8 cellular contexts compared by ENCODE assay signal in genomic region chr22:29269731-29270474, GRCh38. TPM values are rescaled to one million over a fixed set of nuclear protein-coding genes. Genes with fewer than 3 reads are reported as not detected.
DNase-seq lines count a peak whose midpoint lies in the region; ATAC-seq, FAIRE-seq and TF ChIP-seq lines count a peak whose summit lies in the region.

No MANE protein-coding gene starts in this region.

- no TSS peak for BruUV-seq in K562 (replicated peaks; lab: Mats Ljungman, UMichigan)

- no peak for ATAC-seq in K562
- no peak for ATAC-seq in GM18858 (IDR thresholded peaks at IDR 0.05; ENCODE audit: unreplicated experiment)

- no peak for TF ChIP-seq EP300 in K562 (IDR thresholded peaks at IDR 0.05; ENCODE audit: low read length)

- CTCF ChIA-PET in BJ (lab: Yijun Ruan, JAX) (interaction anchor here (1.6 kb wide), 1 partner anchor 24 kb away, joined by 4 read pairs; no protein-coding TSS in a partner anchor), K562 (lab: Yijun Ruan, JAX; ENCODE audit: low intra/inter-chr PET ratio) (no interaction called here)

- peak overlapping the region; percentile 88 for H3K4me3 ChIP-seq in BJ (ENCODE audit: low read depth, low read length)
- H3K4me3 ChIP-seq in K562, result peak overlapping the region; percentile 91
- H3K4me3 ChIP-seq in urinary bladder (ENCODE audit: low read depth, low read length), result peak overlapping the region; percentile 82

- no peaks in the 10 kb centered on the region for H3K9me3 ChIP-seq in K562 (replicated peaks; ENCODE audit: control insufficient read depth, insufficient read depth, low read depth, low read length)

- no peak for TF ChIP-seq RAD21 in K562 (CRISPR knock-in tag; conservative IDR thresholded peaks at IDR 0.05 in 1 of 2, IDR thresholded peaks at IDR 0.05 in 1 of 2)

- H3K27me3 ChIP-seq in BJ (ENCODE audit: control insufficient read depth, insufficient read depth, low read length) (no peaks in the 10 kb centered on the region), K562 (ENCODE audit: control insufficient read depth in 2 of 2, insufficient read depth in 2 of 2, low read length in 2 of 2) (no peaks in the 10 kb centered on the region)

- no peak overlapping the region for H2AFZ ChIP-seq in K562 (ENCODE audit: low read depth, low read length)

- H3K9ac ChIP-seq in K562 (ENCODE audit: insufficient read depth in 1 of 2, low read depth in 2 of 2, low read length in 2 of 2), result peak overlapping the region; percentile 100; a peak in 3 of 4 replicates

- TF ChIP-seq CTCF in BJ (IDR thresholded peaks at IDR 0.05; ENCODE audit: insufficient read depth, low read depth, low read length) (no peak), K562 (IDR thresholded peaks at IDR 0.05 in 2 of 3, conservative IDR thresholded peaks at IDR 0.05 in 1 of 3; ENCODE audit: insufficient read depth in 2 of 3, low read depth in 1 of 3, low read length in 3 of 3) (no peak)

- no peak for FAIRE-seq in K562 (lab: Jason Lieb, UNC)

- peaks cover 94% of the 10 kb centered on the region for H3K79me2 ChIP-seq in K562 (ENCODE audit: control insufficient read depth, insufficient read depth, low read length)

- in situ Hi-C loops in KBM-7 (cut with MboI; ENCODE audit: low pct_unique_long_range_greater_than_20kb, low sequenced_read_pairs) (no loop called here), K562 (cut with MboI) (no loop called here)

- no peak for TF ChIP-seq POLR2A in K562 (conservative IDR thresholded peaks at IDR 0.05)

- H3K4me1 ChIP-seq in K562 (replicated peaks in 1 of 2; ENCODE audit: control insufficient read depth in 2 of 2, insufficient read depth in 2 of 2, low read length in 2 of 2), result peaks cover 17 to 31% of the 10 kb centered on the region in 2 experiments; a peak in 4 of 5 replicates
- no peaks in the 10 kb centered on the region for H3K4me1 ChIP-seq in urinary bladder (ENCODE audit: insufficient read depth)

- H3K9me1 ChIP-seq in K562 (ENCODE audit: control insufficient read depth, insufficient read depth, low read length), result peaks cover 6% of the 10 kb centered on the region

- H3K4me2 ChIP-seq in K562 (ENCODE audit: insufficient read depth, low read length), result peak overlapping the region; percentile 96

- peaks cover 43% of the 10 kb centered on the region for H4K20me1 ChIP-seq in K562 (replicated peaks; ENCODE audit: control insufficient read depth, insufficient read depth, low read length)

- intact Hi-C loops in K562 (cut with micrococcal nuclease), result loop anchor here (10.0 kb wide), 1 partner anchor 385 kb away; the partner anchor contains the start of gene ZNRF3

- 3% methylated on average over 13 of the region's 13 CpGs for WGBS in K562 (ENCODE audit: insufficient coverage, low coverage, missing lambda C conversion rate)
- WGBS in urinary bladder, result 10% methylated on average over 13 of the region's 13 CpGs

- H3K27ac ChIP-seq in K562 (ENCODE audit: extremely low read depth, low read depth, low read length) (peak overlapping the region; percentile 49), urinary bladder (ENCODE audit: low read depth) (no peak overlapping the region)

- POLR2A ChIA-PET in BJ (lab: Charles Lee) (interaction anchor here (0.5 to 0.7 kb wide), 2 partner anchors 17 to 53 kb away, joined by 3 to 6 read pairs; no protein-coding TSS in a partner anchor), K562 (lab: Yijun Ruan, JAX) (interaction anchor here (0.7 to 1.4 kb wide), 5 partner anchors 10 to 51 kb away, joined by 3 to 5 read pairs (median 4); partner anchors contain the start of gene GAS2L1)

- DNase-seq in BJ (ENCODE audit: low read depth) (no peak), KBM-7 (peak; percentile 15), K562 (ENCODE audit: extremely low read depth in 1 of 4, low spot score in 3 of 4) (peak in 1 of 4 experiments; percentile 21), medulla oblongata (ENCODE audit: extremely low spot score) (peak; percentile 21), NCI-H146 (lab: John Stamatoyannopoulos, UW) (no peak), NCI-H2227 treated with DMSO at 0.1 percent for 48 hours (lab: John Stamatoyannopoulos, UW) (no peak)

- H3K36me3 ChIP-seq in BJ (ENCODE audit: control insufficient read depth, insufficient read depth, low read length), result peaks cover 8% of the 10 kb centered on the region
- peaks cover 79% of the 10 kb centered on the region for H3K36me3 ChIP-seq in K562 (ENCODE audit: control insufficient read depth, insufficient read depth, low read length)
- H3K36me3 ChIP-seq in urinary bladder (ENCODE audit: insufficient read depth), result peaks cover 2% of the 10 kb centered on the region

RNA-seq across cellular contexts. Expression of gene EWSR1, which starts 1.8 kb away (rescaled TPM):
- 134 and 206 TPM in 2 replicates for polyA plus RNA-seq in BJ (2011; rRNA removed)
- 127 and 216 TPM in 2 replicates for polyA minus RNA-seq in BJ (2011; rRNA and poly(A)+ RNA removed)
- 290 and 407 TPM in 2 replicates for total RNA-seq in K562 (2011; cell fraction: chromatin; rRNA removed; ENCODE audit: low replicate concordance)
- 162 and 182 TPM in 2 replicates for total RNA-seq in K562 (2011; cell fraction: nucleolus; rRNA removed)
- total RNA-seq in K562 (2011; cell fraction: nucleoplasm; rRNA removed), result 269 and 319 TPM in 2 replicates
- 283 and 302 TPM in 2 replicates for total RNA-seq in K562 (2014; rRNA removed)
- 131 and 132 TPM in 2 replicates for total RNA-seq in K562 (2014; rRNA removed; fragmentation: Illumina TruSeq; extraction: Trizol)
- total RNA-seq in K562 (2015; rRNA removed; fragmentation: Illumina TruSeq; extraction: Trizol), result 172 and 181 TPM in 2 replicates
- 233 and 254 TPM in 2 replicates for total RNA-seq in K562 (2021)
- polyA plus RNA-seq in K562 (2011; rRNA removed), result 239 and 279 TPM in 2 replicates
- 452 and 650 TPM in 2 replicates for polyA plus RNA-seq in K562 (2011; cell fraction: cytosol; rRNA removed)
- polyA plus RNA-seq in K562 (2011; cell fraction: nucleus; rRNA removed), result 519 and 665 TPM in 2 replicates
- polyA plus RNA-seq in K562 (2012), result 205 and 340 TPM in 2 replicates
- polyA plus RNA-seq in K562 (2014; fragmentation: Illumina TruSeq; extraction: Trizol), result 375 and 450 TPM in 2 replicates
- 100 to 1,000 TPM in 1 of 2 experiments, 10 to 100 TPM in 1; 83.3 to 101 TPM for polyA plus RNA-seq in K562 (2014; fragmentation: Nextera tagmentation; extraction: Ambion mirVana)
- polyA plus RNA-seq in K562 (2014; rRNA removed), result 245 and 263 TPM in 2 replicates
- 228 and 290 TPM in 2 replicates for polyA minus RNA-seq in K562 (2011; rRNA and poly(A)+ RNA removed)
- polyA minus RNA-seq in K562 (2011; cell fraction: cytosol; rRNA and poly(A)+ RNA removed), result 181 and 192 TPM in 2 replicates
- polyA minus RNA-seq in K562 (2011; cell fraction: nucleus; rRNA and poly(A)+ RNA removed), result 106 and 173 TPM in 2 replicates
- 98.6 TPM for total RNA-seq in urinary bladder
- 143 TPM for polyA plus RNA-seq in urinary bladder

RNA-seq across cellular contexts. Expression of gene RHBDD3, which starts 2.1 kb away (rescaled TPM):
- polyA plus RNA-seq in BJ (2011; rRNA removed) (9.1 and 15.6 TPM in 2 replicates), K562 (2011; rRNA removed) (14.0 and 17.4 TPM in 2 replicates), K562 (2014; fragmentation: Illumina TruSeq; extraction: Trizol) (10.2 and 20.1 TPM in 2 replicates), K562 (2014; fragmentation: Nextera tagmentation; extraction: Ambion mirVana) (1 to 10 TPM in 1 of 2 experiments, under 1 TPM in 1; 0.32 to 1.2 TPM), K562 (2014; rRNA removed) (35.6 and 39.3 TPM in 2 replicates), urinary bladder (26.9 TPM)
- 3.4 and 6.6 TPM in 2 replicates for polyA minus RNA-seq in BJ (2011; rRNA and poly(A)+ RNA removed)
- 10.9 and 42.9 TPM in 2 replicates for total RNA-seq in K562 (2011; cell fraction: chromatin; rRNA removed; ENCODE audit: low replicate concordance)
- total RNA-seq in K562 (2011; cell fraction: nucleolus; rRNA removed), result 47.1 and 51.4 TPM in 2 replicates
- total RNA-seq in K562 (2011; cell fraction: nucleoplasm; rRNA removed), result 27.9 and 28.5 TPM in 2 replicates
- total RNA-seq in K562 (2014; rRNA removed) (30.9 and 37.1 TPM in 2 replicates), K562 (2014; rRNA removed; fragmentation: Illumina TruSeq; extraction: Trizol) (7.3 and 8.5 TPM in 2 replicates), K562 (2015; rRNA removed; fragmentation: Illumina TruSeq; extraction: Trizol) (18.0 and 20.8 TPM in 2 replicates), K562 (2021) (29.9 and 30.3 TPM in 2 replicates), urinary bladder (11.7 TPM)
- polyA plus RNA-seq in K562 (2011; cell fraction: cytosol; rRNA removed), result 21.8 and 63.3 TPM in 2 replicates
- polyA plus RNA-seq in K562 (2011; cell fraction: nucleus; rRNA removed), result 18.2 and 35.0 TPM in 2 replicates
- 22.9 and 35.2 TPM in 2 replicates for polyA plus RNA-seq in K562 (2012)
- polyA minus RNA-seq in K562 (2011; rRNA and poly(A)+ RNA removed), result 2.8 and 5.3 TPM in 2 replicates
- polyA minus RNA-seq in K562 (2011; cell fraction: cytosol; rRNA and poly(A)+ RNA removed), result 9.1 and 13.8 TPM in 2 replicates
- 10.9 and 11.4 TPM in 2 replicates for polyA minus RNA-seq in K562 (2011; cell fraction: nucleus; rRNA and poly(A)+ RNA removed)

RNA-seq across cellular contexts. Expression of gene GAS2L1, which starts 36.5 kb away (rescaled TPM):
- polyA plus RNA-seq in BJ (2011; rRNA removed), result 12.4 and 17.0 TPM in 2 replicates
- polyA minus RNA-seq in BJ (2011; rRNA and poly(A)+ RNA removed), result 7.4 and 9.1 TPM in 2 replicates
- total RNA-seq in K562 (2011; cell fraction: chromatin; rRNA removed; ENCODE audit: low replicate concordance), result 22.3 and 60.1 TPM in 2 replicates
- 28.4 and 30.7 TPM in 2 replicates for total RNA-seq in K562 (2011; cell fraction: nucleolus; rRNA removed)
- total RNA-seq in K562 (2011; cell fraction: nucleoplasm; rRNA removed), result 27.4 and 41.5 TPM in 2 replicates
- 7.0 and 9.5 TPM in 2 replicates for total RNA-seq in K562 (2014; rRNA removed)
- 1.3 and 1.5 TPM in 2 replicates for total RNA-seq in K562 (2014; rRNA removed; fragmentation: Illumina TruSeq; extraction: Trizol)
- 4.8 and 5.4 TPM in 2 replicates for total RNA-seq in K562 (2015; rRNA removed; fragmentation: Illumina TruSeq; extraction: Trizol)
- 19.7 and 21.4 TPM in 2 replicates for total RNA-seq in K562 (2021)
- 3.2 and 5.1 TPM in 2 replicates for polyA plus RNA-seq in K562 (2011; rRNA removed)
- polyA plus RNA-seq in K562 (2011; cell fraction: cytosol; rRNA removed), result 4.3 and 19.2 TPM in 2 replicates
- 22.5 and 43.5 TPM in 2 replicates for polyA plus RNA-seq in K562 (2011; cell fraction: nucleus; rRNA removed)
- 8.3 and 13.9 TPM in 2 replicates for polyA plus RNA-seq in K562 (2012)
- polyA plus RNA-seq in K562 (2014; fragmentation: Illumina TruSeq; extraction: Trizol), result 2.4 and 6.6 TPM in 2 replicates
- polyA plus RNA-seq in K562 (2014; fragmentation: Nextera tagmentation; extraction: Ambion mirVana), result under 1 TPM; 0.56 to 0.94 TPM
- 14.3 and 17.2 TPM in 2 replicates for polyA plus RNA-seq in K562 (2014; rRNA removed)
- 0.66 and 3.1 TPM in 2 replicates for polyA minus RNA-seq in K562 (2011; rRNA and poly(A)+ RNA removed)
- polyA minus RNA-seq in K562 (2011; cell fraction: cytosol; rRNA and poly(A)+ RNA removed), result 6.4 and 6.5 TPM in 2 replicates
- 9.4 and 9.8 TPM in 2 replicates for polyA minus RNA-seq in K562 (2011; cell fraction: nucleus; rRNA and poly(A)+ RNA removed)
- 4.8 TPM for total RNA-seq in urinary bladder
- 33.7 TPM for polyA plus RNA-seq in urinary bladder

RNA-seq across cellular contexts. Expression of gene RASL10A, which starts 45.6 kb away (rescaled TPM):
- 0.16 TPM in 1 of 2 replicates, not detected in the other for polyA plus RNA-seq in BJ (2011; rRNA removed)
- polyA minus RNA-seq in BJ (2011; rRNA and poly(A)+ RNA removed), result not detected in 2 replicates
- total RNA-seq in K562 (2011; cell fraction: chromatin; rRNA removed; ENCODE audit: low replicate concordance), result 1.7 TPM in 1 of 2 replicates, not detected in the other
- total RNA-seq in K562 (2011; cell fraction: nucleolus; rRNA removed), result 1.3 and 1.6 TPM in 2 replicates
- total RNA-seq in K562 (2011; cell fraction: nucleoplasm; rRNA removed), result 0.95 and 1.1 TPM in 2 replicates
- total RNA-seq in K562 (2014; rRNA removed), result 0.53 and 0.95 TPM in 2 replicates
- 0.25 TPM in 1 of 2 replicates, not detected in the other for total RNA-seq in K562 (2014; rRNA removed; fragmentation: Illumina TruSeq; extraction: Trizol)
- total RNA-seq in K562 (2015; rRNA removed; fragmentation: Illumina TruSeq; extraction: Trizol), result not detected in 2 replicates
- 0.49 and 0.60 TPM in 2 replicates for total RNA-seq in K562 (2021)
- 0.37 and 0.40 TPM in 2 replicates for polyA plus RNA-seq in K562 (2011; rRNA removed)
- polyA plus RNA-seq in K562 (2011; cell fraction: cytosol; rRNA removed), result 0.10 and 2.2 TPM in 2 replicates
- 0.86 and 3.9 TPM in 2 replicates for polyA plus RNA-seq in K562 (2011; cell fraction: nucleus; rRNA removed)
- 0.29 and 0.35 TPM in 2 replicates for polyA plus RNA-seq in K562 (2012)
- not detected in 2 replicates for polyA plus RNA-seq in K562 (2014; fragmentation: Illumina TruSeq; extraction: Trizol)
- under 1 TPM in 1 of 2 experiments, not detected in 1; 0.17 TPM for polyA plus RNA-seq in K562 (2014; fragmentation: Nextera tagmentation; extraction: Ambion mirVana)
- 0.54 and 1.2 TPM in 2 replicates for polyA plus RNA-seq in K562 (2014; rRNA removed)
- polyA minus RNA-seq in K562 (2011; rRNA and poly(A)+ RNA removed), result not detected in 2 replicates
- not detected in 2 replicates for polyA minus RNA-seq in K562 (2011; cell fraction: cytosol; rRNA and poly(A)+ RNA removed)
- 0.67 TPM in 1 of 2 replicates, not detected in the other for polyA minus RNA-seq in K562 (2011; cell fraction: nucleus; rRNA and poly(A)+ RNA removed)
- total RNA-seq in urinary bladder, result 0.58 TPM
- 2.0 TPM for polyA plus RNA-seq in urinary bladder

Comparison
In these comparisons a context has a peak if more than half of its experiments do, and no peak if none do; other contexts are left out.
1. DNase-seq: peak in KBM-7 (single experiment) and medulla oblongata (single experiment); none in BJ (single experiment), NCI-H146 (single experiment) and NCI-H2227 treated with DMSO at 0.1 percent for 48 hours (single experiment).
2. Peak in every context shown above with its lines, with median percentiles within 50 percentile points of each other: H3K4me3 ChIP-seq.